Comparison of ENCODE assay signal across 20 cellular contexts in the genomic region with DNA sequence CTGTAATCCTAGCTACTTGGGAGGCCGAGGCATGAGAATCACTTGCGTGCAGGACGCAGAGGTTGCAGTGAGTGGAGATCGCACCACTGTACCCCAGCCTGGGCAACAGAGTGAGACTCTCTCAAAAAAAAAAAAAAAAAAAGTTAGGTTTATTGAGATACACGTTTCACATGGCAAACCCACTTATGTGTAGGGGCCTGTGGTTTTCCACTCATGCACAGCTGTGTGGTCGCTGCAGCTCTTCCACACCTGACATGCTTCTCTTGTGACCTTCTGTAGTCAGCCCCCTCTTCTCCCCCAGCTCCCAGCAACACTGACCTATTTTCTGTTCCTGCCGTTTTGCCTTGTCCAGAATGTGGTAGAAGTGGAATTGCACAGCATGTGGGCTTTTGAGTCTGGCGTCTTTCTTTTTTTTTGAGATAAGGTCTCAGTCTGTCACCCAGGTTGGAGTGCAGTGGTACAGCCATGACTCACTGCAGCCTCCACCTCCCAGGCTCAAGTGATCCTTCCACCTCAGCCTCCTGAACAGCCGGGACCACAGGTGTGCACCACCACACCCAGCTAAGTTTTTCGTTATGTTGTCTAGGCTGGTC. TPM values are rescaled to one million over a fixed set of nuclear protein-coding genes. Genes with fewer than 3 reads are reported as not detected.
"Had no signal": no experiment of that assay in that cellular context is flagged by ENCODE, and none has a peak within 500 bp of the region (broad histone marks: within the 10 kb centered on the region; RNA-seq: fewer than 3 reads in every experiment).

No MANE protein-coding gene starts in this region.

- H3K4me1 ChIP-seq: parathyroid adenoma, uterus had no signal

- H3K9me3 Mint-ChIP-seq: activated T-helper 1 cell treated with anti-CD3 and anti-CD28 coated beads, Interleukin-12 subunit alpha, Interleukin-12 subunit beta, Interleukin-2, Interleukin-4 antibody, amounts not matched to agents 30 ng/mL and 10 ng/mL and 1 ng/mL, durations not matched to agents 14 hours and 24 hours and 36 hours had no signal

- H3K4me3 ChIP-seq: gastroesophageal sphincter, heart left ventricle, left lung, smooth muscle cell, tibial artery, uterus had no signal

- H3K9me3 ChIP-seq: gastroesophageal sphincter, left lung, neutrophil, tibial artery, uterus had no signal

- H3K27ac Mint-ChIP-seq: activated T-helper 1 cell treated with anti-CD3 and anti-CD28 coated beads, Interleukin-12 subunit alpha, Interleukin-12 subunit beta, Interleukin-2, Interleukin-4 antibody, amounts not matched to agents 30 ng/mL and 10 ng/mL and 1 ng/mL, durations not matched to agents 14 hours and 24 hours and 36 hours had no signal

- H3K4me3 Mint-ChIP-seq: activated T-helper 1 cell treated with anti-CD3 and anti-CD28 coated beads, Interleukin-12 subunit alpha, Interleukin-12 subunit beta, Interleukin-2, Interleukin-4 antibody, amounts not matched to agents 30 ng/mL and 10 ng/mL and 1 ng/mL, durations not matched to agents 14 hours and 24 hours and 36 hours; T-cell had no signal

- ATAC-seq: esophagus mucosa, gastroesophageal sphincter, heart left ventricle, left lung, sciatic nerve, SK-N-SH treated with all-trans-retinoic acid at 6 μM for 48 hours, T-cell had no signal

- H3K9ac ChIP-seq: parathyroid adenoma had no signal

- H3K27me3 Mint-ChIP-seq: activated naive CD8-positive, alpha-beta T cell; T-cell had no signal

- H3K4me2 ChIP-seq: smooth muscle cell had no signal

- H3K36me3 ChIP-seq: neutrophil, uterus had no signal

- H3K27ac ChIP-seq: gastroesophageal sphincter, heart left ventricle, left lung, neutrophil, parathyroid adenoma, tibial artery, uterus had no signal

- H2AFZ ChIP-seq: parathyroid adenoma had no signal

- H3K27me3 ChIP-seq: gastroesophageal sphincter, heart left ventricle, left lung, neutrophil, tibial artery, uterus had no signal

- DNase-seq: effector CD4-positive, alpha-beta T cell; heart left ventricle; stimulated activated CD4-positive, alpha-beta T cell treated with anti-CD3 and anti-CD28 coated beads, Interleukin-4, amount 100 ng/mL, for 4 hours; stimulated activated naive CD4-positive, alpha-beta T cell; substantia nigra; T-cell; tibial artery; uterus had no signal

RNA-seq across cellular contexts. Expression of a gene that starts 46.6 kb away (rescaled TPM):
- total RNA-seq: activated T-helper 1 cell treated with anti-CD3 and anti-CD28 coated beads, Interleukin-12 subunit alpha, Interleukin-12 subunit beta, Interleukin-2, Interleukin-4 antibody, amounts not matched to agents 30 ng/mL and 10 ng/mL and 1 ng/mL, durations not matched to agents 14 hours and 24 hours and 36 hours had no signal

RNA-seq across cellular contexts. Expression of a gene that starts 58.7 kb away (rescaled TPM):
- total RNA-seq: bronchial epithelial cell, lung microvascular endothelial cell had no signal
